Comparison of ENCODE assay signal across 8 cellular contexts in genomic region chr6:125099211-125100017, GRCh38. TPM values are rescaled to one million over a fixed set of nuclear protein-coding genes. Genes with fewer than 3 reads are reported as not detected.
DNase-seq lines count a peak whose midpoint lies in the region; ATAC-seq and TF ChIP-seq lines count a peak whose summit lies in the region.

No MANE protein-coding gene starts in this region.

- no peaks in the 10 kb centered on the region; the same call in 1 of the 2 replicates for H3K9me3 ChIP-seq in AG04450 (ENCODE audit: control insufficient read depth, insufficient read depth, low read length)
- no peaks in the 10 kb centered on the region for H3K9me3 ChIP-seq in RWPE2 (ENCODE audit: severe bottlenecking)
- H3K9me3 ChIP-seq in skeletal muscle satellite cell (replicated peaks; ENCODE audit: low read length), result no peaks in the 10 kb centered on the region

- ATAC-seq in RWPE2 (ENCODE audit: low read depth) (peak; percentile 65), HG02870 (IDR thresholded peaks at IDR 0.05; ENCODE audit: unreplicated experiment) (no peak)

- peak overlapping the region; percentile 70 for H3K9ac ChIP-seq in skeletal muscle satellite cell (ENCODE audit: low read depth, low read length)

- H3K27me3 ChIP-seq in AG04450 (ENCODE audit: control insufficient read depth, insufficient read depth, low read length) (no peaks in the 10 kb centered on the region), RWPE2 (ENCODE audit: insufficient read depth, poor library complexity, severe bottlenecking) (no peaks in the 10 kb centered on the region), skeletal muscle satellite cell (ENCODE audit: control insufficient read depth, insufficient read depth, low read length) (no peaks in the 10 kb centered on the region)

- POLR2A ChIA-PET in AG04450 (lab: Yijun Ruan, JAX), result interaction anchor here (0.6 to 1.0 kb wide), 4 partner anchors 90 to 132 kb away, joined by 3 read pairs; no protein-coding TSS in a partner anchor

- no peak overlapping the region for H3K27ac ChIP-seq in AG04450 (ENCODE audit: low read depth, low read length)
- H3K27ac ChIP-seq in RWPE2 (ENCODE audit: poor library complexity, severe bottlenecking), result peak overlapping the region; percentile 14
- H3K27ac ChIP-seq in caudate nucleus (ENCODE audit: low read depth, low read length), result peak overlapping the region; percentile 89

- H3K4me3 ChIP-seq in AG04450 (ENCODE audit: low read depth, low read length) (peak overlapping the region; percentile 63), RWPE2 (ENCODE audit: severe bottlenecking) (peak overlapping the region; percentile 34), skeletal muscle satellite cell (ENCODE audit: low read length) (peak overlapping the region; percentile 69)

- no peak for DNase-seq in AG04450 (ENCODE audit: low read depth, low spot score)
- DNase-seq in GM19238 (ENCODE audit: insufficient read length, low spot score), result peak; percentile 19
- DNase-seq in HT-29 (ENCODE audit: low spot score), result peak; percentile 52
- no peak for DNase-seq in RWPE2 (ENCODE audit: low spot score)
- peak in 56 of 61 donors; percentile 27 to 86 (median 64) for DNase-seq in caudate nucleus (lab: John Stamatoyannopoulos, UW)
- peak; percentile 73 for DNase-seq in iris pigment epithelial cell (ENCODE audit: low read depth)

- H3K4me1 ChIP-seq in RWPE2 (ENCODE audit: insufficient read depth, poor library complexity, severe bottlenecking), result peaks cover 40% of the 10 kb centered on the region
- H3K4me1 ChIP-seq in skeletal muscle satellite cell (ENCODE audit: control insufficient read depth, insufficient read depth, low read length), result peaks cover 69% of the 10 kb centered on the region

- no peak for TF ChIP-seq CTCF in AG04450 (IDR thresholded peaks at IDR 0.05; ENCODE audit: low read depth, low read length)
- no peak for TF ChIP-seq CTCF in RWPE2 (IDR thresholded peaks at IDR 0.05; ENCODE audit: poor library complexity, severe bottlenecking)

- no peaks in the 10 kb centered on the region for H3K36me3 ChIP-seq in RWPE2 (ENCODE audit: low read depth)
- H3K36me3 ChIP-seq in skeletal muscle satellite cell (ENCODE audit: insufficient read depth, low read length), result no peaks in the 10 kb centered on the region

- H3K4me2 ChIP-seq in skeletal muscle satellite cell (ENCODE audit: low read length), result peak overlapping the region; percentile 81

- CTCF ChIA-PET in AG04450 (lab: Charles Lee), result interaction anchor here (1.2 to 5.9 kb wide), 2 partner anchors 15 to 229 kb away, joined by 3 to 39 read pairs; no protein-coding TSS in a partner anchor

RNA-seq across cellular contexts. Expression of gene TPD52L1, which starts 54.2 kb away (rescaled TPM):
- polyA plus RNA-seq in AG04450 (2011; rRNA removed), result 10.9 and 11.1 TPM in 2 replicates
- 4.3 and 4.5 TPM in 2 replicates for polyA minus RNA-seq in AG04450 (2011; rRNA and poly(A)+ RNA removed)
- 53.9 and 56.9 TPM in 2 replicates for total RNA-seq in HT-29 (2014; rRNA removed; shearing (Covaris generic))
- total RNA-seq in skeletal muscle satellite cell (2012; rRNA removed), result 2.2 and 3.8 TPM in 2 replicates

Comparison
In these comparisons a context has a peak if more than half of its experiments do, and no peak if none do; other contexts are left out.
1. DNase-seq: peak in GM19238 (single experiment), HT-29 (single experiment), caudate nucleus (56 of 61) and iris pigment epithelial cell (single experiment); none in AG04450 (single experiment) and RWPE2 (single experiment).
2. Peak in every context shown above with its lines, with median percentiles within 50 percentile points of each other: H3K4me3 ChIP-seq.